10 cellular contexts compared by ENCODE assay signal in genomic region chr1:151944859-151945575, GRCh38. TPM values are rescaled to one million over a fixed set of nuclear protein-coding genes. Genes with fewer than 3 reads are reported as not detected.
DNase-seq lines count a peak whose midpoint lies in the region; ATAC-seq, FAIRE-seq and TF ChIP-seq lines count a peak whose summit lies in the region.
"Had no signal": no experiment of that assay in that cellular context is flagged by ENCODE, and none has a peak within 500 bp of the region (broad histone marks: within the 10 kb centered on the region; RNA-seq: fewer than 3 reads in every experiment).

No MANE protein-coding gene starts in this region.

- intact Hi-C loops in HepG2 (cut with micrococcal nuclease; ENCODE audit: unreplicated experiment) (no loop called here), right lobe of liver (cut with DNase I) (no loop called here), MCF 10A (cut with micrococcal nuclease) (loop anchor here (1.0 kb wide), 1 partner anchor 47 kb away; no protein-coding TSS in a partner anchor), vagina (cut with DNase I) (no loop called here)

- DNase-seq in HepG2 (ENCODE audit: low spot score) (no peak), right lobe of liver (no peak), MCF 10A (ENCODE audit: unreplicated experiment) (no peak), vagina (ENCODE audit: extremely low spot score in 2 of 2) (no peak), activated gamma-delta T cell treated with Interleukin-2 at 50 U/mL for 16 hours (no peak), GDM1 (lab: John Stamatoyannopoulos, UW) (no peak), substantia nigra (lab: John Stamatoyannopoulos, UW) (no peak)
- DNase-seq: activated gamma-delta T cell had no signal

- ATAC-seq in HepG2 (no peak), right lobe of liver (no peak)

- H4K20me1 ChIP-seq in HepG2 (ENCODE audit: insufficient read depth, low read length), result no peaks in the 10 kb centered on the region

- no peak overlapping the region for H2AFZ ChIP-seq in HepG2 (ENCODE audit: low read length)

- no peak overlapping the region for H3K27ac ChIP-seq in HepG2 (ENCODE audit: extremely low read length, insufficient read depth, low read length)
- H3K27ac ChIP-seq in right lobe of liver, result peak overlapping the region in 1 of 3 donors; percentile 33
- H3K27ac ChIP-seq in mucosa of rectum (ENCODE audit: low read depth in 2 of 2, low read length in 2 of 2), result peak overlapping the region; percentile 40 to 62
- H3K27ac ChIP-seq in vagina, result peak overlapping the region; percentile 70
- H3K27ac ChIP-seq in substantia nigra (ENCODE audit: low read depth, low read length, poor library complexity, severe bottlenecking), result no peak overlapping the region
- H3K27ac ChIP-seq: SJCRH30 had no signal

- H3K4me3 Mint-ChIP-seq in MCF 10A (ENCODE audit: unreplicated experiment), result peak overlapping the region; percentile 16

- H3K4me1 Mint-ChIP-seq in MCF 10A (ENCODE audit: insufficient read depth, unreplicated experiment), result peaks cover 33% of the 10 kb centered on the region

- H3K4me1 ChIP-seq in HepG2 (ENCODE audit: insufficient read depth, low read length), result peaks cover 12% of the 10 kb centered on the region
- peaks cover 0 to 35% (median 3%) of the 10 kb centered on the region in 4 donors for H3K4me1 ChIP-seq in right lobe of liver
- H3K4me1 ChIP-seq in mucosa of rectum (ENCODE audit: control insufficient read depth in 2 of 2, insufficient read depth in 2 of 2, low read length in 2 of 2), result peaks cover 17 to 49% of the 10 kb centered on the region in 2 donors
- H3K4me1 ChIP-seq in vagina, result peaks cover 34% of the 10 kb centered on the region

- no peaks in the 10 kb centered on the region for H3K9me3 Mint-ChIP-seq in MCF 10A (ENCODE audit: unreplicated experiment)

- TF ChIP-seq CTCF in HepG2 (CRISPR knock-in tag; IDR thresholded peaks at IDR 0.05) (no peak), right lobe of liver (IDR thresholded peaks at IDR 0.05) (no peak), MCF 10A (IDR thresholded peaks at IDR 0.05; ENCODE audit: unreplicated experiment) (no peak), vagina (IDR thresholded peaks at IDR 0.05) (no peak)

- no peaks in the 10 kb centered on the region; a peak in 2 of 5 replicates for H3K27me3 ChIP-seq in HepG2 (ENCODE audit: control insufficient read depth in 1 of 2, insufficient read depth in 2 of 2, low read length in 2 of 2)
- no peaks in the 10 kb centered on the region for H3K27me3 ChIP-seq in right lobe of liver
- H3K27me3 ChIP-seq in mucosa of rectum (ENCODE audit: control insufficient read depth in 2 of 2, insufficient read depth in 2 of 2, low read length in 2 of 2), result no peaks in the 10 kb centered on the region
- no peaks in the 10 kb centered on the region for H3K27me3 ChIP-seq in vagina
- H3K27me3 ChIP-seq: SJCRH30 had no signal

- no peak for TF ChIP-seq POLR2A in HepG2 (IDR thresholded peaks at IDR 0.05; ENCODE audit: insufficient read depth in 1 of 2, low read depth in 2 of 2, low read length in 2 of 2)
- TF ChIP-seq POLR2A in right lobe of liver (IDR thresholded peaks at IDR 0.05), result no peak
- no peak for TF ChIP-seq POLR2A in vagina (IDR thresholded peaks at IDR 0.05)

- BruUV-seq in HepG2 (replicated peaks; lab: Mats Ljungman, UMichigan) (no TSS peak), MCF 10A (replicated peaks; lab: Mats Ljungman, UMichigan) (TSS peak; percentile 86)

- no peak for TF ChIP-seq RAD21 in HepG2 (CRISPR knock-in tag; IDR thresholded peaks at IDR 0.05)

- peaks cover 9% of the 10 kb centered on the region for H3K36me3 Mint-ChIP-seq in MCF 10A (ENCODE audit: insufficient read depth, unreplicated experiment)

- in situ Hi-C loops in HepG2 (cut with HindIII; ENCODE audit: extremely low pct_ligation_motif_present, low pct_unique_long_range_greater_than_20kb), result no loop called here

- H3K79me2 ChIP-seq in HepG2 (ENCODE audit: insufficient read depth, low read length), result no peaks in the 10 kb centered on the region

- CTCF ChIA-PET in HepG2 (lab: Yijun Ruan, JAX; ENCODE audit: low intra/inter-chr PET ratio, low total read pairs), result no interaction called here
- CTCF ChIA-PET in MCF 10A (lab: Yijun Ruan, JAX), result interaction anchor here (0.6 to 4.1 kb wide), 13 partner anchors 8 to 240 kb away, joined by 3 to 55 read pairs (median 4); no protein-coding TSS in a partner anchor

- H3K27me3 Mint-ChIP-seq in MCF 10A (ENCODE audit: insufficient read depth, unreplicated experiment), result no peaks in the 10 kb centered on the region

- POLR2A ChIA-PET in HepG2 (lab: Yijun Ruan, JAX), result no interaction called here
- POLR2A ChIA-PET in MCF 10A (lab: Yijun Ruan, JAX), result interaction anchor here (0.6 to 4.0 kb wide), 24 partner anchors 10 to 746 kb away, joined by 3 to 230 read pairs (median 8); partner anchors contain the start of genes S100A10, S100A11 and THEM4

- no peak overlapping the region for H3K4me2 ChIP-seq in HepG2 (ENCODE audit: low read depth, low read length)

- peak overlapping the region; percentile 99 for H3K27ac Mint-ChIP-seq in MCF 10A (ENCODE audit: low read depth, unreplicated experiment)

- FAIRE-seq in HepG2 (lab: Jason Lieb, UNC), result no peak

- TF ChIP-seq EP300 in HepG2 (IDR thresholded peaks at IDR 0.05; ENCODE audit: low read depth in 2 of 2, low read length in 2 of 2), result no peak
- TF ChIP-seq EP300 in HepG2 (CRISPR knock-in tag; IDR thresholded peaks at IDR 0.05; ENCODE audit: borderline replicate concordance), result no peak

- 5% methylated on average over 1 of the region's 3 CpGs for WGBS in HepG2 (ENCODE audit: low lambda C conversion rate)
- WGBS in right lobe of liver (ENCODE audit: insufficient coverage, low coverage, low lambda C conversion rate, missing lambda C conversion rate), result 57% methylated on average over 2 of the region's 3 CpGs

- no peaks in the 10 kb centered on the region for H3K9me3 ChIP-seq in HepG2 (ENCODE audit: low read length)
- H3K9me3 ChIP-seq in right lobe of liver, result no peaks in the 10 kb centered on the region
- no peaks in the 10 kb centered on the region for H3K9me3 ChIP-seq in mucosa of rectum (ENCODE audit: control insufficient read depth in 2 of 2, low read length in 2 of 2)
- H3K9me3 ChIP-seq in vagina, result no peaks in the 10 kb centered on the region
- H3K9me3 ChIP-seq: SJCRH30 had no signal

- H3K36me3 ChIP-seq in HepG2 (replicated peaks in 1 of 2; ENCODE audit: control insufficient read depth in 1 of 2, insufficient read depth in 2 of 2, low read length in 2 of 2), result no peaks in the 10 kb centered on the region
- no peaks in the 10 kb centered on the region for H3K36me3 ChIP-seq in right lobe of liver
- no peaks in the 10 kb centered on the region for H3K36me3 ChIP-seq in mucosa of rectum (ENCODE audit: control insufficient read depth in 2 of 2, insufficient read depth in 2 of 2, low read length in 2 of 2)
- H3K36me3 ChIP-seq in vagina, result no peaks in the 10 kb centered on the region
- H3K36me3 ChIP-seq: SJCRH30 had no signal

- no peak overlapping the region for H3K4me3 ChIP-seq in HepG2 (replicated peaks in 1 of 3; ENCODE audit: insufficient read depth in 1 of 3, low read depth in 2 of 3, low read length in 3 of 3)
- no peak overlapping the region for H3K4me3 ChIP-seq in right lobe of liver
- peak overlapping the region in 1 of 2 donors; percentile 11 for H3K4me3 ChIP-seq in mucosa of rectum (ENCODE audit: low read length in 2 of 2)
- no peak overlapping the region for H3K4me3 ChIP-seq in vagina
- H3K4me3 ChIP-seq: SJCRH30 had no signal

- no peak overlapping the region for H3K9ac ChIP-seq in HepG2 (ENCODE audit: insufficient read depth, low read depth, low read length)
- H3K9ac ChIP-seq in mucosa of rectum (ENCODE audit: low read depth in 1 of 2, low read length in 2 of 2), result no peak overlapping the region

RNA-seq across cellular contexts. Expression of gene THEM4, which starts 35.7 kb away (rescaled TPM):
- total RNA-seq in HepG2 (2016; rRNA removed; fragmentation: Illumina TruSeq; extraction: Trizol), result 10.9 and 12.8 TPM in 2 replicates
- total RNA-seq in HepG2 (2016; cell fraction: cytosol; rRNA removed; fragmentation: Illumina TruSeq; extraction: Trizol; ENCODE audit: low read depth), result 11.8 and 13.1 TPM in 2 replicates
- total RNA-seq in HepG2 (2016; cell fraction: insoluble cytoplasmic fraction; rRNA removed; fragmentation: Illumina TruSeq; extraction: Trizol), result 10.3 and 12.6 TPM in 2 replicates
- total RNA-seq in HepG2 (2016; cell fraction: membrane; rRNA removed; fragmentation: Illumina TruSeq; extraction: Trizol), result 18.4 TPM in 2 replicates
- total RNA-seq in HepG2 (2016; cell fraction: nucleus; rRNA removed; fragmentation: Illumina TruSeq; extraction: Trizol), result 4.8 and 7.4 TPM in 2 replicates
- 11.2 and 13.9 TPM in 2 replicates for polyA plus RNA-seq in HepG2 (2011; rRNA removed)
- 6.1 and 9.4 TPM in 2 replicates for polyA plus RNA-seq in HepG2 (2011; cell fraction: cytosol; rRNA removed)
- polyA plus RNA-seq in HepG2 (2011; cell fraction: nucleus; rRNA removed), result 5.0 and 8.6 TPM in 2 replicates
- polyA plus RNA-seq in HepG2 (2012), result 7.4 and 9.5 TPM in 2 replicates
- polyA plus RNA-seq in HepG2 (2016; cell fraction: cytosol; fragmentation: Illumina TruSeq; extraction: Trizol; ENCODE audit: low read depth), result 17.6 and 24.8 TPM in 2 replicates
- polyA plus RNA-seq in HepG2 (2016; cell fraction: insoluble cytoplasmic fraction; fragmentation: Illumina TruSeq; extraction: Trizol; ENCODE audit: low read depth), result 15.4 and 16.4 TPM in 2 replicates
- polyA plus RNA-seq in HepG2 (2016; cell fraction: membrane; fragmentation: Illumina TruSeq; extraction: Trizol; ENCODE audit: low read depth), result 18.9 and 19.1 TPM in 2 replicates
- 14.0 and 15.0 TPM in 2 replicates for polyA plus RNA-seq in HepG2 (2016; cell fraction: nucleus; fragmentation: Illumina TruSeq; extraction: Trizol; ENCODE audit: insufficient read depth, low read depth)
- 4.5 and 24.8 TPM in 2 replicates for polyA minus RNA-seq in HepG2 (2011; rRNA and poly(A)+ RNA removed; ENCODE audit: low replicate concordance)
- polyA minus RNA-seq in HepG2 (2011; cell fraction: cytosol; rRNA and poly(A)+ RNA removed), result 3.4 and 4.2 TPM in 2 replicates
- 11.7 and 12.8 TPM in 2 replicates for polyA minus RNA-seq in HepG2 (2011; cell fraction: nucleus; rRNA and poly(A)+ RNA removed)
- 10 to 100 TPM in 2 of 6 experiments, 1 to 10 TPM in 4; 8.5 to 19.1 (median 9.2) TPM for total RNA-seq in right lobe of liver
- 27.5 and 29.1 TPM in 2 replicates for total RNA-seq in MCF 10A (2022)
- total RNA-seq in vagina, result 26.8 TPM

RNA-seq across cellular contexts. Expression of gene S100A10, which starts 48.6 kb away (rescaled TPM):
- total RNA-seq in HepG2 (2016; rRNA removed; fragmentation: Illumina TruSeq; extraction: Trizol), result 16.8 and 25.6 TPM in 2 replicates
- total RNA-seq in HepG2 (2016; cell fraction: cytosol; rRNA removed; fragmentation: Illumina TruSeq; extraction: Trizol; ENCODE audit: low read depth), result 11.2 and 14.8 TPM in 2 replicates
- 16.6 and 20.0 TPM in 2 replicates for total RNA-seq in HepG2 (2016; cell fraction: insoluble cytoplasmic fraction; rRNA removed; fragmentation: Illumina TruSeq; extraction: Trizol)
- total RNA-seq in HepG2 (2016; cell fraction: membrane; rRNA removed; fragmentation: Illumina TruSeq; extraction: Trizol), result 11.0 and 15.4 TPM in 2 replicates
- total RNA-seq in HepG2 (2016; cell fraction: nucleus; rRNA removed; fragmentation: Illumina TruSeq; extraction: Trizol), result 9.2 and 9.3 TPM in 2 replicates
- polyA plus RNA-seq in HepG2 (2011; rRNA removed), result 21.2 and 28.7 TPM in 2 replicates
- 20.0 and 23.9 TPM in 2 replicates for polyA plus RNA-seq in HepG2 (2011; cell fraction: cytosol; rRNA removed)
- 4.5 and 6.8 TPM in 2 replicates for polyA plus RNA-seq in HepG2 (2011; cell fraction: nucleus; rRNA removed)
- 83.4 and 162 TPM in 2 replicates for polyA plus RNA-seq in HepG2 (2012)
- 40.3 and 56.7 TPM in 2 replicates for polyA plus RNA-seq in HepG2 (2016; cell fraction: cytosol; fragmentation: Illumina TruSeq; extraction: Trizol; ENCODE audit: low read depth)
- polyA plus RNA-seq in HepG2 (2016; cell fraction: insoluble cytoplasmic fraction; fragmentation: Illumina TruSeq; extraction: Trizol; ENCODE audit: low read depth), result 59.5 and 63.7 TPM in 2 replicates
- polyA plus RNA-seq in HepG2 (2016; cell fraction: membrane; fragmentation: Illumina TruSeq; extraction: Trizol; ENCODE audit: low read depth), result 33.3 and 43.6 TPM in 2 replicates
- 26.6 and 31.6 TPM in 2 replicates for polyA plus RNA-seq in HepG2 (2016; cell fraction: nucleus; fragmentation: Illumina TruSeq; extraction: Trizol; ENCODE audit: insufficient read depth, low read depth)
- polyA minus RNA-seq in HepG2 (2011; rRNA and poly(A)+ RNA removed; ENCODE audit: low replicate concordance), result 10.2 and 42.1 TPM in 2 replicates
- 51.8 and 64.0 TPM in 2 replicates for polyA minus RNA-seq in HepG2 (2011; cell fraction: cytosol; rRNA and poly(A)+ RNA removed)
- polyA minus RNA-seq in HepG2 (2011; cell fraction: nucleus; rRNA and poly(A)+ RNA removed), result 12.5 and 18.9 TPM in 2 replicates
- total RNA-seq in right lobe of liver, result 100 to 1,000 TPM in 1 of 6 experiments, 10 to 100 TPM in 5; 48.5 to 192 (median 61.7) TPM
- 1,693 and 1,694 TPM in 2 replicates for total RNA-seq in MCF 10A (2022)
- 176 TPM for total RNA-seq in vagina

Comparison
In these comparisons a context has a peak if more than half of its experiments do, and no peak if none do; other contexts are left out.
1. H3K27ac ChIP-seq: peak in mucosa of rectum (2 of 2) and vagina (single experiment); none in HepG2 (single experiment) and substantia nigra (single experiment).